Comparison of ENCODE assay signal across 10 cellular contexts in the genomic region with DNA sequence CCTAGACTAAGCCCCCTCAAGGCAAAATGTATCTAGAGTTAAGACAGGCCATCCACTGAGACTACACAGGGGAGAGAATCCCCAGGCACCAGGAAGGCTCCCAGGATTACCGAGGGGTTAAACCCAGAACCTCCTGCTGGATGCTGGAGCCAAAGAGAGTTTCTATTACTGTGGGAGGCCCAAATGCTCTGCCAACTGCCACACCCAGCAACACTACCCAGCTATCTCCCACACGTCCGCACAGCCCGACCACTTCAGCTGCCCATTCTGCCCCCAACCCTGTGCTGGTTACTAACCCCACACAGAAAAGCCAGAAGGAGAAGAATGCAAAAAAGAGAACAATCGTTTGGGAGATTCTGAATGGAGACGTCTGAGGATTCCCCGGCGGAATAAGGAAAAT.
DNase-seq lines count a peak whose midpoint lies in the region; ATAC-seq and TF ChIP-seq lines count a peak whose summit lies in the region.
"Had no signal": no experiment of that assay in that cellular context is flagged by ENCODE, and none has a peak within 500 bp of the region (broad histone marks: within the 10 kb centered on the region; RNA-seq: fewer than 3 reads in every experiment).

No MANE protein-coding gene starts in this region.

- no peak for TF ChIP-seq POLR2A in tibial nerve (IDR thresholded peaks at IDR 0.05)

- H3K4me3 Mint-ChIP-seq in activated naive CD8-positive, alpha-beta T cell treated with anti-CD3 and anti-CD28 coated beads for 36 hours, result no peak overlapping the region

- H3K9me3 Mint-ChIP-seq in activated naive CD8-positive, alpha-beta T cell treated with anti-CD3 and anti-CD28 coated beads for 36 hours, result no peaks in the 10 kb centered on the region

- intact Hi-C loops in cardiac septum (cut with DNase I) (loop anchor here (10.0 kb wide), 1 partner anchor 49 kb away; no protein-coding TSS in a partner anchor), Right ventricle myocardium superior (cut with DNase I) (no loop called here)

- peak overlapping the region in 1 of 2 donors; percentile 29 for H3K4me3 ChIP-seq in muscle layer of colon (ENCODE audit: low read depth in 1 of 2, low read length in 2 of 2)
- H3K4me3 ChIP-seq in tibial nerve, result no peak overlapping the region

- peaks cover 80% of the 10 kb centered on the region for H3K36me3 ChIP-seq in muscle layer of colon (ENCODE audit: insufficient read depth, low read length)
- peaks cover 0 to 83% (median 31%) of the 10 kb centered on the region in 3 donors for H3K36me3 ChIP-seq in tibial nerve

- peaks cover 37% of the 10 kb centered on the region for H3K36me3 Mint-ChIP-seq in activated naive CD8-positive, alpha-beta T cell treated with anti-CD3 and anti-CD28 coated beads for 36 hours

- H3K27me3 Mint-ChIP-seq in activated naive CD8-positive, alpha-beta T cell treated with anti-CD3 and anti-CD28 coated beads for 36 hours, result no peaks in the 10 kb centered on the region

- no peak for TF ChIP-seq CTCF in tibial nerve (IDR thresholded peaks at IDR 0.05)

- ATAC-seq in Right ventricle myocardium superior (ENCODE audit: poor library complexity), result no peak

- H3K27ac Mint-ChIP-seq in activated naive CD8-positive, alpha-beta T cell treated with anti-CD3 and anti-CD28 coated beads for 36 hours, result peak overlapping the region; percentile 88

- WGBS in tibial nerve, 2 donors, result 44 to 51% methylated on average over 8 of the region's 8 CpGs

- H3K27ac ChIP-seq in muscle layer of colon (ENCODE audit: low read depth, low read length) (peak overlapping the region; percentile 48), tibial nerve (peak overlapping the region in 3 of 4 donors; percentile 10 to 86 (median 83))

- H3K4me1 ChIP-seq in muscle layer of colon (ENCODE audit: insufficient read depth, low read length) (peaks cover 92% of the 10 kb centered on the region), tibial nerve (peaks cover 0 to 98% (median 91%) of the 10 kb centered on the region in 4 donors)

- no peaks in the 10 kb centered on the region for H3K27me3 ChIP-seq in muscle layer of colon (ENCODE audit: control insufficient read depth in 1 of 2, insufficient read depth in 2 of 2, low read length in 2 of 2)
- H3K27me3 ChIP-seq in tibial nerve, result no peaks in the 10 kb centered on the region

- peaks cover 67% of the 10 kb centered on the region for H3K4me1 Mint-ChIP-seq in activated naive CD8-positive, alpha-beta T cell treated with anti-CD3 and anti-CD28 coated beads for 36 hours

- DNase-seq in cardiac septum (ENCODE audit: low spot score) (peak; percentile 67), Right ventricle myocardium superior (no peak), tibial nerve (ENCODE audit: low spot score in 2 of 2) (no peak), 8988T (no peak), NAMALWA (ENCODE audit: low spot score) (no peak), hypothalamus (lab: John Stamatoyannopoulos, UW) (no peak)
- no peak for DNase-seq in activated naive CD8-positive, alpha-beta T cell treated with anti-CD3 and anti-CD28 coated beads for 36 hours
- DNase-seq: NCI-H146, NCI-H69 had no signal

- H3K9ac ChIP-seq in muscle layer of colon (ENCODE audit: low read length), result no peak overlapping the region

- no peak for TF ChIP-seq EP300 in tibial nerve (IDR thresholded peaks at IDR 0.05)

- H3K9me3 ChIP-seq in muscle layer of colon (ENCODE audit: low read length) (no peaks in the 10 kb centered on the region), tibial nerve (no peaks in the 10 kb centered on the region)
